Comparison of ENCODE assay signal across 24 cellular contexts in the genomic region with DNA sequence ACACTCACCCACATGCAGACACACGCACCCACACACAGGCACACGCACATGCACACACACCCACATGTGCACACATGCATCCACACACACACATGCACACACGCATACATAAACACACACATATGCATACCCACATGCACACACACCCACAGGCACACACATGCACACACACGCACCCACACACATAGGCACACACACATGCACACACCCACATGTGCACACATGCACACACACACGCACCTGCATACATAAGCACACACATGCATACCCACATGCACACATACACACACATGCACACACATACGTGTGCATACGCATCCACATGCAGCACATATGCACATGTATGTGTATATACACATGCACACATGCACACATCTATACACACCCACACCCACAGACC.
"Had no signal": no experiment of that assay in that cellular context is flagged by ENCODE, and none has a peak within 500 bp of the region (broad histone marks: within the 10 kb centered on the region; RNA-seq: fewer than 3 reads in every experiment).

No MANE protein-coding gene starts in this region.

- ATAC-seq: activated CD4-positive, CD25-positive, alpha-beta regulatory T cell treated with anti-CD3 and anti-CD28 coated beads, Interleukin-2, amount 50 U/mL, for 24 hours; activated CD8-positive, alpha-beta T cell treated with anti-CD3 and anti-CD28 coated beads for 36 hours; K562; Panc1; Right ventricle myocardium inferior had no signal

- H3K4me3 ChIP-seq: K562, SJCRH30 had no signal

- FAIRE-seq: K562 had no signal

- H3K9ac ChIP-seq: SK-N-SH had no signal

- H3K4me2 ChIP-seq: SK-N-SH had no signal

- DNase-seq: activated CD4-positive, alpha-beta T cell treated with anti-CD3 and anti-CD28 coated beads for 4 hours; activated CD8-positive, alpha-beta memory T cell treated with anti-CD3 and anti-CD28 coated beads, Interleukin-2, amount 50 U/mL, for 4 hours; activated CD8-positive, alpha-beta T cell treated with anti-CD3 and anti-CD28 coated beads for 36 hours; activated effector memory CD4-positive, alpha-beta T cell treated with Interleukin-2 at 50 U/mL for 16 hours; activated naive CD4-positive, alpha-beta T cell; Karpas-422; MM.1S; NCI-H1105 treated with DMSO at 0.1 percent for 48 hours; NCI-H146; NCI-H187 treated with DMSO at 0.1 percent for 48 hours; NCI-H2081 treated with DMSO at 0.1 percent for 48 hours; NCI-H2171 treated with DMSO at 0.1 percent for 48 hours; NCI-H226; NCI-H510A; NCI-H526 treated with DMSO at 0.1 percent for 48 hours; NCI-H82; OCI-M1; RPMI8226; SK-N-SH had no signal

- H3K36me3 ChIP-seq: SJCRH30 had no signal

- H3K27ac ChIP-seq: SJCRH30 had no signal

- H3K9me3 ChIP-seq: SJCRH30 had no signal

- H3K4me1 ChIP-seq: SJCRH30 had no signal
